ENCODE assay signal across 6 cellular contexts in genomic region chr9:120379611-120380010, GRCh38.
"Had no signal": no experiment of that assay in that cellular context is flagged by ENCODE, and none has a peak within 500 bp of the region (broad histone marks: within the 10 kb centered on the region; RNA-seq: fewer than 3 reads in every experiment).

No MANE protein-coding gene starts in this region.

- H3K4me3 Mint-ChIP-seq: GM23338, H9 had no signal

- H3K27ac ChIP-seq: HL-60 had no signal

- DNase-seq: H9, HCEC 1CT, KG1 had no signal

- H3K27ac Mint-ChIP-seq: GM23338 had no signal

- ATAC-seq: GM23338, K562 had no signal

- H3K4me3 ChIP-seq: GM23338, K562 had no signal

- H2AFZ ChIP-seq: GM23338 had no signal

- H3K4me2 ChIP-seq: GM23338 had no signal
